ENCODE assay signal across 31 cellular contexts in the genomic region with DNA sequence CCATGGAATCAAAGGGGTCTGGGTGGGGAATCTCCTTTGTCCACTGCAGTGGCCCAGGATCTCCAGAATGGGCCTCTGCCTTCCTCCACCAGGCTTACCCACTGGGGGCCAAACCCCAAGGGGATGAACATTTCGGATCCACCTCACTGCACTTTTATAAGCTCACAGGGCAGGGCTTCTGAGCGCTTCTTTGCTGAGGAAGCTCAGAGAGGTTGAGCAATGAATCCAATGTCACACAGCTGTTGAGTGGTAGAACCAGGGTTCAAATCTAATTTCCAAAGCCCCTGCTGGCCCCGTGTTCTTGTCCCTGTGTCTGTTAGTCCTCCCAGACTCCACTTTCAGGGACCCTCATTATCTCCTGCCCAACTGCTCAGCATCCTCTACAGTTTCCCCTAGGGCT.
"Had no signal": no experiment of that assay in that cellular context is flagged by ENCODE, and none has a peak within 500 bp of the region (broad histone marks: within the 10 kb centered on the region; RNA-seq: fewer than 3 reads in every experiment).

No MANE protein-coding gene starts in this region.

- H3K27ac ChIP-seq: neural progenitor cell, ovary, parathyroid adenoma, psoas muscle, skin epidermis, spleen, suprapubic skin, testis, tibial artery, transverse colon, upper lobe of right lung, uterus had no signal

- H3K9me3 Mint-ChIP-seq: natural killer cell treated with Interleukin-12 subunit alpha and Interleukin-12 subunit beta and Interleukin-15 and Interleukin-18, amount 100 ng/mL, for 72 hours; nephron progenitor cell; neural progenitor cell; stimulated activated memory B cell treated with anti-CD40 and anti-IgM and Interleukin-4, amounts not matched to agents 10 μg/mL and 1 μg/mL and 100 μg/mL, for 72 hours; stimulated activated naive CD8-positive, alpha-beta T cell treated with anti-CD3 and anti-CD28 coated beads, Interleukin-15, amount 100 ng/mL, for 72 hours; type B pancreatic cell had no signal

- H3K4me1 ChIP-seq: parathyroid adenoma, psoas muscle, spleen, suprapubic skin, tibial artery, transverse colon, upper lobe of right lung, uterus had no signal

- H3K4me3 Mint-ChIP-seq: naive thymus-derived CD8-positive, alpha-beta T cell; natural killer cell treated with Interleukin-12 subunit alpha and Interleukin-12 subunit beta and Interleukin-15 and Interleukin-18, amount 100 ng/mL, for 72 hours; nephron progenitor cell; stimulated activated memory B cell treated with anti-CD40 and anti-IgM and Interleukin-4, amounts not matched to agents 10 μg/mL and 1 μg/mL and 100 μg/mL, for 72 hours; stimulated activated naive CD8-positive, alpha-beta T cell treated with anti-CD3 and anti-CD28 coated beads, Interleukin-15, amount 100 ng/mL, for 72 hours; type B pancreatic cell had no signal

- H3K36me3 Mint-ChIP-seq: naive thymus-derived CD8-positive, alpha-beta T cell; natural killer cell treated with Interleukin-12 subunit alpha and Interleukin-12 subunit beta and Interleukin-15 and Interleukin-18, amount 100 ng/mL, for 72 hours; neural progenitor cell; stimulated activated memory B cell treated with anti-CD40 and anti-IgM and Interleukin-4, amounts not matched to agents 10 μg/mL and 1 μg/mL and 100 μg/mL, for 72 hours; type B pancreatic cell had no signal

- H3K4me2 ChIP-seq: neural progenitor cell, smooth muscle cell had no signal

- H3K27ac Mint-ChIP-seq: naive thymus-derived CD8-positive, alpha-beta T cell; natural killer cell treated with Interleukin-12 subunit alpha and Interleukin-12 subunit beta and Interleukin-15 and Interleukin-18, amount 100 ng/mL, for 72 hours; nephron progenitor cell; progenitor cell of endocrine pancreas; stimulated activated memory B cell treated with anti-CD40 and anti-IgM and Interleukin-4, amounts not matched to agents 10 μg/mL and 1 μg/mL and 100 μg/mL, for 72 hours; type B pancreatic cell had no signal

- ATAC-seq: naive thymus-derived CD8-positive, alpha-beta T cell; natural killer cell treated with Interleukin-12 subunit alpha and Interleukin-12 subunit beta and Interleukin-15 and Interleukin-18, amount 100 ng/mL, for 72 hours; psoas muscle; right cardiac atrium; sciatic nerve; stimulated activated memory B cell treated with anti-CD40 and anti-IgM and Interleukin-4, amounts not matched to agents 10 μg/mL and 1 μg/mL and 100 μg/mL, for 72 hours; stimulated activated naive CD8-positive, alpha-beta T cell treated with anti-CD3 and anti-CD28 coated beads, Interleukin-15, amount 100 ng/mL, for 72 hours; stimulated activated naive CD8-positive, alpha-beta T cell treated with anti-CD3 and anti-CD28 coated beads, Interleukin-15, Interleukin-2, amounts not matched to agents 100 U/mL and 50 U/mL, for 24 hours; upper lobe of right lung had no signal

- H2AFZ ChIP-seq: neural progenitor cell, parathyroid adenoma had no signal

- H3K9me3 ChIP-seq: ovary, psoas muscle, spleen, suprapubic skin, testis, tibial artery, transverse colon, upper lobe of right lung, uterus had no signal

- H3K4me3 ChIP-seq: neural progenitor cell, ovary, psoas muscle, skin epidermis, smooth muscle cell, spleen, suprapubic skin, testis, tibial artery, transverse colon, upper lobe of right lung, uterus had no signal

- H3K9ac ChIP-seq: neural progenitor cell, parathyroid adenoma had no signal

- H3K36me3 ChIP-seq: neural progenitor cell, ovary, spleen, suprapubic skin, tibial artery, transverse colon, upper lobe of right lung, uterus had no signal

- H3K79me2 ChIP-seq: parathyroid adenoma had no signal

- DNase-seq: naive thymus-derived CD8-positive, alpha-beta T cell; nephron progenitor cell; occipital lobe; ovary; psoas muscle; right cardiac atrium; spleen; stimulated activated CD4-positive, alpha-beta T cell treated with anti-CD3 and anti-CD28 coated beads, Interleukin-12 subunit alpha, Interleukin-12 subunit beta, amount 100 ng/mL, for 4 hours; stimulated activated CD4-positive, alpha-beta T cell treated with anti-CD3 and anti-CD28 coated beads, Interleukin-1b, Interleukin-23, amount 100 ng/mL, for 48 hours; stimulated activated CD4-positive, alpha-beta T cell treated with anti-CD3 and anti-CD28 coated beads, Interleukin-4, amount 100 ng/mL, for 1 hour; stimulated activated CD4-positive, alpha-beta T cell treated with anti-CD3 and anti-CD28 coated beads, Interleukin-4, amount 100 ng/mL, for 4 hours; stimulated activated CD8-positive, alpha-beta memory T cell treated with anti-CD3 and anti-CD28 coated beads, Interleukin-4, amount 100 ng/mL, for 48 hours; stimulated activated naive CD4-positive, alpha-beta T cell; stimulated activated naive CD8-positive, alpha-beta T cell treated with anti-CD3 and anti-CD28 coated beads, Interleukin-15, amount 100 ng/mL, for 72 hours; stimulated activated naive CD8-positive, alpha-beta T cell treated with anti-CD3 and anti-CD28 coated beads, Interleukin-15, Interleukin-2, amounts not matched to agents 100 U/mL and 50 U/mL, for 24 hours; substantia nigra; testis; tibial artery; upper lobe of right lung; uterus had no signal

- H3K4me1 Mint-ChIP-seq: stimulated activated memory B cell treated with anti-CD40 and anti-IgM and Interleukin-4, amounts not matched to agents 10 μg/mL and 1 μg/mL and 100 μg/mL, for 72 hours; stimulated activated naive CD8-positive, alpha-beta T cell treated with anti-CD3 and anti-CD28 coated beads, Interleukin-15, amount 100 ng/mL, for 72 hours had no signal

- H3K27me3 ChIP-seq: neural progenitor cell, ovary, testis, transverse colon, uterus had no signal
